Comparison of ENCODE assay signal across 8 cellular contexts in the genomic region with DNA sequence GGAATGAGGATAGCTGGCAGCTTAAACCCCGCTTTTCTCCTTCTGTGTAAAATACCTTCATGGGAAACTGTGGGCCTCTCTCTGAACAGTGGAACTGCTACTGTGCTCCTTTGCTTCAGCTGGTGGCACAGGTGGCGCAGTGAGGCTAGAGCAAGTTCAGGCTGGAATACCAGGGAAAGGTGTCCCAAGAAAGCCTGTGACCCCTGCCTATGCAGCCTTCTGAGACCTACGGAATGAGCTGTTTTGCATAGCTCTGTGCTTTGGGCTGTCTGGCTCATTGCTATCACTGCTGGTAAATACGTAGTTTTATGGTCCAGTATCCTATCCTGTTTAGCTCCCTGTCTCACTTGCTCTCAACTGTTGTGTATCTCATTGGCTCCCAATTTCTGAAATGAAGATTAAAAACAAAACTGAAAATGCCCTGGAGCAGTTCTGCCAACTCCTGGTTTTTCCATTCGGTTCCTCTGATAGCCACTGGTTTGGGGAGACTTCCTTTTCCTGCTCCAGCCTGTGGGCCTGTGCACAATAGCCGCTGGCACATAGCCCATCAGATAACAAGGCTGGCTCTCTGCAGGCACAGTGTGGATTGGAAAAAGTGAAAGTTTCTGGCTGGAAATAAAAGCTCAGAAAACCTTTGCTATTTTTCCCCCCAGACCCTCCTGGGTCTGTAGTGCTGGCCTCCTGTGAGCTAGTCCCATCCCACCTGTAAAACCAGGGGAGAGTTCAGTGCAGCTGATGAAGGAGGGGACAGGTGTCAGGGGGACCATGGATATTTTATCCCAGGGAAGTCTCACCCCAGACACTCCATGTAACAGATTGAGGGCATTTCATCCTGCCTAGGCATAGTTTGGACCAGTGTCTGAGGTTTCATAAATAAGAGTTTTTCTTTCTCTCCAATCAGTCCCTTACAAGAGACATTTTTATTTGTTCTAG. TPM values are rescaled to one million over a fixed set of nuclear protein-coding genes. Genes with fewer than 3 reads are reported as not detected.
DNase-seq lines count a peak whose midpoint lies in the region; ATAC-seq and TF ChIP-seq lines count a peak whose summit lies in the region.

No MANE protein-coding gene starts in this region.

- ATAC-seq in natural killer cell: no peak
- ATAC-seq in natural killer cell treated with Interleukin-12 subunit alpha and Interleukin-12 subunit beta and Interleukin-15 and Interleukin-18, amount 100 ng/mL, for 72 hours: no peak
- ATAC-seq in HG03159 (IDR thresholded peaks at IDR 0.05; ENCODE audit: unreplicated experiment): no peak

- 21 to 52% methylated on average over 6 of the region's 6 CpGs for WGBS in sigmoid colon, 2 donors

- no peak overlapping the region for H3K4me3 Mint-ChIP-seq in natural killer cell
- H3K4me3 Mint-ChIP-seq in natural killer cell treated with Interleukin-12 subunit alpha and Interleukin-12 subunit beta and Interleukin-15 and Interleukin-18, amount 100 ng/mL, for 72 hours: no peak overlapping the region

- no peaks in the 10 kb centered on the region for H3K36me3 Mint-ChIP-seq in natural killer cell
- H3K36me3 Mint-ChIP-seq in natural killer cell treated with Interleukin-12 subunit alpha and Interleukin-12 subunit beta and Interleukin-15 and Interleukin-18, amount 100 ng/mL, for 72 hours: peaks cover 2% of the 10 kb centered on the region

- H3K9me3 ChIP-seq in WERI-Rb-1 (ENCODE audit: severe bottlenecking) (no peaks in the 10 kb centered on the region), cardiac muscle cell (ENCODE audit: low read depth) (no peaks in the 10 kb centered on the region), sigmoid colon (no peaks in the 10 kb centered on the region)

- H3K9me3 Mint-ChIP-seq in natural killer cell: no peaks in the 10 kb centered on the region
- no peaks in the 10 kb centered on the region for H3K9me3 Mint-ChIP-seq in natural killer cell treated with Interleukin-12 subunit alpha and Interleukin-12 subunit beta and Interleukin-15 and Interleukin-18, amount 100 ng/mL, for 72 hours

- DNase-seq in natural killer cell: no peak
- DNase-seq in natural killer cell treated with Interleukin-12 subunit alpha and Interleukin-12 subunit beta and Interleukin-15 and Interleukin-18, amount 100 ng/mL, for 72 hours (ENCODE audit: low spot score): no peak
- no peak for DNase-seq in WERI-Rb-1
- DNase-seq in cardiac muscle cell (ENCODE audit: low read depth in 1 of 2, low spot score in 1 of 2): peak; percentile 86 to 95
- DNase-seq in sigmoid colon: peak; percentile 84
- DNase-seq in NCI-H187 (lab: John Stamatoyannopoulos, UW): no peak
- DNase-seq in retina: no peak

- H3K27me3 Mint-ChIP-seq in natural killer cell (ENCODE audit: low read depth in 2 of 2): no peaks in the 10 kb centered on the region
- no peaks in the 10 kb centered on the region for H3K27me3 Mint-ChIP-seq in natural killer cell treated with Interleukin-12 subunit alpha and Interleukin-12 subunit beta and Interleukin-15 and Interleukin-18, amount 100 ng/mL, for 72 hours

- no peak overlapping the region for H3K4me3 ChIP-seq in WERI-Rb-1 (ENCODE audit: low read depth, low read length)
- H3K4me3 ChIP-seq in cardiac muscle cell: no peak overlapping the region
- peak overlapping the region in 1 of 4 donors; percentile 15 for H3K4me3 ChIP-seq in sigmoid colon

- peak overlapping the region; percentile 29 to 58 for H3K27ac Mint-ChIP-seq in natural killer cell
- peak overlapping the region in 1 of 2 donors; percentile 51 for H3K27ac Mint-ChIP-seq in natural killer cell treated with Interleukin-12 subunit alpha and Interleukin-12 subunit beta and Interleukin-15 and Interleukin-18, amount 100 ng/mL, for 72 hours

- no peak for TF ChIP-seq EP300 in sigmoid colon (IDR thresholded peaks at IDR 0.05)

- H3K27ac ChIP-seq in WERI-Rb-1 (peak overlapping the region; percentile 2; the same call in 1 of the 2 replicates), cardiac muscle cell (peak overlapping the region; percentile 77), sigmoid colon (peak overlapping the region; percentile 70 to 78 (median 76))

- no peaks in the 10 kb centered on the region for H3K27me3 ChIP-seq in WERI-Rb-1 (ENCODE audit: insufficient read depth, low read depth, severe bottlenecking)
- no peaks in the 10 kb centered on the region for H3K27me3 ChIP-seq in cardiac muscle cell
- no peaks in the 10 kb centered on the region for H3K27me3 ChIP-seq in sigmoid colon

- TF ChIP-seq POLR2A in sigmoid colon (IDR thresholded peaks at IDR 0.05): no peak

- H3K4me1 ChIP-seq in cardiac muscle cell (ENCODE audit: low read depth) (peaks cover 18% of the 10 kb centered on the region), sigmoid colon (peaks cover 0 to 44% (median 29%) of the 10 kb centered on the region in 4 donors)

- H3K36me3 ChIP-seq in WERI-Rb-1: peaks cover 25% of the 10 kb centered on the region
- H3K36me3 ChIP-seq in cardiac muscle cell: no peaks in the 10 kb centered on the region
- peaks cover 0 to 33% (median 0%) of the 10 kb centered on the region in 4 donors for H3K36me3 ChIP-seq in sigmoid colon

- H3K4me1 Mint-ChIP-seq in natural killer cell: peaks cover 0 to 20% of the 10 kb centered on the region in 2 donors
- peaks cover 4 to 10% of the 10 kb centered on the region in 2 donors for H3K4me1 Mint-ChIP-seq in natural killer cell treated with Interleukin-12 subunit alpha and Interleukin-12 subunit beta and Interleukin-15 and Interleukin-18, amount 100 ng/mL, for 72 hours (ENCODE audit: low read depth in 2 of 2)

- intact Hi-C loops in natural killer cell (cut with micrococcal nuclease): no loop called here
- intact Hi-C loops in sigmoid colon (cut with DNase I): no loop called here

- TF ChIP-seq CTCF in natural killer cell (IDR thresholded peaks at IDR 0.05): no peak
- no peak for TF ChIP-seq CTCF in WERI-Rb-1 (IDR thresholded peaks at IDR 0.05; ENCODE audit: low read depth, low read length)
- no peak for TF ChIP-seq CTCF in cardiac muscle cell (IDR thresholded peaks at IDR 0.05; ENCODE audit: low read depth, low read length)
- no peak for TF ChIP-seq CTCF in sigmoid colon (IDR thresholded peaks at IDR 0.05)

RNA-seq across cellular contexts. Expression of a gene that starts 24.1 kb away (rescaled TPM):
- total RNA-seq in natural killer cell (100 to 1,000 TPM; 513 to 546 (median 524) TPM), cardiac muscle cell (58.8 and 76.3 TPM in 2 replicates), sigmoid colon (10 to 100 TPM in 1 of 4 donors, 1 to 10 TPM in 3; 3.0 to 16.8 (median 8.5) TPM)
- 100 to 1,000 TPM; 114 to 185 TPM for total RNA-seq in natural killer cell treated with Interleukin-12 subunit alpha and Interleukin-12 subunit beta and Interleukin-15 and Interleukin-18, amount 100 ng/mL, for 72 hours
- polyA plus RNA-seq in cardiac muscle cell (58.6 and 74.1 TPM in 2 replicates), sigmoid colon (100 to 1,000 TPM in 1 of 3 donors, 1 to 10 TPM in 2; 3.5 to 119 (median 3.6) TPM)

RNA-seq across cellular contexts. Expression of a gene that starts 53.7 kb away (rescaled TPM):
- total RNA-seq in natural killer cell (10 to 100 TPM; 82.0 to 89.2 (median 88.5) TPM), cardiac muscle cell (28.1 and 31.1 TPM in 2 replicates), sigmoid colon (10 to 100 TPM; 51.5 to 68.7 (median 59.8) TPM)
- total RNA-seq in natural killer cell treated with Interleukin-12 subunit alpha and Interleukin-12 subunit beta and Interleukin-15 and Interleukin-18, amount 100 ng/mL, for 72 hours: 10 to 100 TPM; 38.2 to 52.0 TPM
- polyA plus RNA-seq in cardiac muscle cell (26.5 and 31.9 TPM in 2 replicates), sigmoid colon (10 to 100 TPM in 1 of 3 donors, 1 to 10 TPM in 2; 4.4 to 18.8 (median 8.4) TPM)

Comparison
In these comparisons a context has a peak if more than half of its experiments do, and no peak if none do; other contexts are left out.
1. DNase-seq: peak in cardiac muscle cell (2 of 2) and sigmoid colon (single experiment); none in natural killer cell (single experiment), natural killer cell treated with Interleukin-12 subunit alpha and Interleukin-12 subunit beta and Interleukin-15 and Interleukin-18, amount 100 ng/mL, for 72 hours (single experiment), WERI-Rb-1 (single experiment), NCI-H187 (0 of 2) and retina (single experiment).
2. H3K27ac ChIP-seq: peak in every context shown above with its lines; median percentile 77 in cardiac muscle cell; 76 in sigmoid colon; 2 in WERI-Rb-1.